Comparison of ENCODE assay signal across 24 cellular contexts in genomic region chr4:184312126-184312525, GRCh38.
DNase-seq lines count a peak whose midpoint lies in the region; ATAC-seq and TF ChIP-seq lines count a peak whose summit lies in the region.
"Had no signal": no experiment of that assay in that cellular context is flagged by ENCODE, and none has a peak within 500 bp of the region (broad histone marks: within the 10 kb centered on the region; RNA-seq: fewer than 3 reads in every experiment).

No MANE protein-coding gene starts in this region.

- no peak for DNase-seq in natural killer cell treated with Interleukin-12 subunit alpha and Interleukin-12 subunit beta and Interleukin-15 and Interleukin-18, amount 100 ng/mL, for 72 hours (ENCODE audit: low spot score)
- DNase-seq in natural killer cell, result no peak
- no peak for DNase-seq in activated naive CD8-positive, alpha-beta T cell treated with anti-CD3 and anti-CD28 coated beads, Interleukin-2, amount 50 U/mL, for 24 hours
- DNase-seq in stimulated activated naive CD8-positive, alpha-beta T cell treated with anti-CD3 and anti-CD28 coated beads, Interleukin-15, amount 100 ng/mL, for 72 hours, result no peak
- DNase-seq in SHP77 treated with DMSO at 0.1 percent for 48 hours (lab: John Stamatoyannopoulos, UW), result no peak
- no peak for DNase-seq in germinal center (ENCODE audit: low spot score)
- DNase-seq: activated CD4-positive, alpha-beta T cell treated with anti-CD3 and anti-CD28 coated beads, Interleukin-2, amount 50 U/mL, for 4 hours; activated CD4-positive, CD25-positive, alpha-beta regulatory T cell; activated effector memory CD4-positive, alpha-beta T cell treated with anti-CD3 and anti-CD28 coated beads, Interleukin-2, amount 50 U/mL, for 16 hours; caudate nucleus; CD8-positive, alpha-beta memory T cell; effector memory CD8-positive, alpha-beta T cell; GM23248; NCI-H446 treated with DMSO at 0.1 percent for 48 hours; NCI-H774; SJCRH30; stimulated activated CD8-positive, alpha-beta memory T cell treated with anti-CD3 and anti-CD28 coated beads, Interleukin-4, amount 100 ng/mL, for 48 hours; SW 1271; transverse colon had no signal

- no peaks in the 10 kb centered on the region for H3K36me3 ChIP-seq in OCI-LY1 (ENCODE audit: insufficient read depth, low read length)
- H3K36me3 ChIP-seq: SJCRH30, transverse colon had no signal

- no peaks in the 10 kb centered on the region for H3K36me3 Mint-ChIP-seq in natural killer cell treated with Interleukin-12 subunit alpha and Interleukin-12 subunit beta and Interleukin-15 and Interleukin-18, amount 100 ng/mL, for 72 hours
- H3K36me3 Mint-ChIP-seq in natural killer cell, result no peaks in the 10 kb centered on the region
- H3K36me3 Mint-ChIP-seq in activated naive CD8-positive, alpha-beta T cell treated with anti-CD3 and anti-CD28 coated beads, Interleukin-2, amount 50 U/mL, for 24 hours (ENCODE audit: low read depth), result no peaks in the 10 kb centered on the region
- H3K36me3 Mint-ChIP-seq: CD8-positive, alpha-beta memory T cell; memory B cell had no signal

- peak overlapping the region; percentile 93 to 98 for H3K27ac Mint-ChIP-seq in natural killer cell treated with Interleukin-12 subunit alpha and Interleukin-12 subunit beta and Interleukin-15 and Interleukin-18, amount 100 ng/mL, for 72 hours
- no peak overlapping the region for H3K27ac Mint-ChIP-seq in natural killer cell
- peak overlapping the region; percentile 96 for H3K27ac Mint-ChIP-seq in activated naive CD8-positive, alpha-beta T cell treated with anti-CD3 and anti-CD28 coated beads, Interleukin-2, amount 50 U/mL, for 24 hours
- H3K27ac Mint-ChIP-seq in stimulated activated naive CD8-positive, alpha-beta T cell treated with anti-CD3 and anti-CD28 coated beads, Interleukin-15, amount 100 ng/mL, for 72 hours, result peak overlapping the region; percentile 44 to 99
- H3K27ac Mint-ChIP-seq: memory B cell, progenitor cell of endocrine pancreas had no signal

- H3F3A ChIP-seq in OCI-LY1 (ENCODE audit: insufficient read depth, low read length), result no peaks in the 10 kb centered on the region

- H3K27ac ChIP-seq in OCI-LY1 (ENCODE audit: low read depth, low read length, poor library complexity, severe bottlenecking), result peak overlapping the region; percentile 37
- H3K27ac ChIP-seq: GM23248, SJCRH30 had no signal

- H3K4me2 ChIP-seq in OCI-LY1 (ENCODE audit: low read length), result no peak overlapping the region

- intact Hi-C loops in natural killer cell (cut with micrococcal nuclease), result no loop called here

- no peaks in the 10 kb centered on the region for H4K20me1 ChIP-seq in OCI-LY1 (ENCODE audit: insufficient read depth, low read length)

- no peak overlapping the region for H3K9ac ChIP-seq in OCI-LY1 (ENCODE audit: low read length)
- H3K9ac ChIP-seq: GM23248 had no signal

- peaks cover 68 to 72% of the 10 kb centered on the region in 2 donors for H3K4me1 Mint-ChIP-seq in natural killer cell treated with Interleukin-12 subunit alpha and Interleukin-12 subunit beta and Interleukin-15 and Interleukin-18, amount 100 ng/mL, for 72 hours (ENCODE audit: low read depth in 2 of 2)
- H3K4me1 Mint-ChIP-seq in natural killer cell, result peaks cover 23 to 25% of the 10 kb centered on the region in 2 donors
- H3K4me1 Mint-ChIP-seq in activated naive CD8-positive, alpha-beta T cell treated with anti-CD3 and anti-CD28 coated beads, Interleukin-2, amount 50 U/mL, for 24 hours, result peaks cover 79% of the 10 kb centered on the region
- H3K4me1 Mint-ChIP-seq in stimulated activated naive CD8-positive, alpha-beta T cell treated with anti-CD3 and anti-CD28 coated beads, Interleukin-15, amount 100 ng/mL, for 72 hours, result peaks cover 90% of the 10 kb centered on the region

- no peaks in the 10 kb centered on the region for H3K9me3 Mint-ChIP-seq in natural killer cell treated with Interleukin-12 subunit alpha and Interleukin-12 subunit beta and Interleukin-15 and Interleukin-18, amount 100 ng/mL, for 72 hours
- no peaks in the 10 kb centered on the region for H3K9me3 Mint-ChIP-seq in natural killer cell
- H3K9me3 Mint-ChIP-seq in activated naive CD8-positive, alpha-beta T cell treated with anti-CD3 and anti-CD28 coated beads, Interleukin-2, amount 50 U/mL, for 24 hours, result no peaks in the 10 kb centered on the region
- H3K9me3 Mint-ChIP-seq in stimulated activated naive CD8-positive, alpha-beta T cell treated with anti-CD3 and anti-CD28 coated beads, Interleukin-15, amount 100 ng/mL, for 72 hours, result no peaks in the 10 kb centered on the region
- H3K9me3 Mint-ChIP-seq: CD8-positive, alpha-beta memory T cell; effector memory CD8-positive, alpha-beta T cell; memory B cell had no signal

- H3K9me2 ChIP-seq in OCI-LY1 (ENCODE audit: low read depth, low read length), result no peaks in the 10 kb centered on the region

- H3K4me3 ChIP-seq in OCI-LY1 (ENCODE audit: low read depth, low read length, poor library complexity, severe bottlenecking), result no peak overlapping the region
- H3K4me3 ChIP-seq: GM23248, SJCRH30, transverse colon had no signal

- peak overlapping the region; percentile 86 for H3K4me3 Mint-ChIP-seq in natural killer cell treated with Interleukin-12 subunit alpha and Interleukin-12 subunit beta and Interleukin-15 and Interleukin-18, amount 100 ng/mL, for 72 hours
- no peak overlapping the region for H3K4me3 Mint-ChIP-seq in natural killer cell
- H3K4me3 Mint-ChIP-seq in activated naive CD8-positive, alpha-beta T cell treated with anti-CD3 and anti-CD28 coated beads, Interleukin-2, amount 50 U/mL, for 24 hours, result no peak overlapping the region
- H3K4me3 Mint-ChIP-seq in stimulated activated naive CD8-positive, alpha-beta T cell treated with anti-CD3 and anti-CD28 coated beads, Interleukin-15, amount 100 ng/mL, for 72 hours, result peak overlapping the region; percentile 90 to 91
- H3K4me3 Mint-ChIP-seq: CD8-positive, alpha-beta memory T cell; effector memory CD8-positive, alpha-beta T cell; memory B cell had no signal

- no peaks in the 10 kb centered on the region for H3K9me3 ChIP-seq in OCI-LY1 (ENCODE audit: low read length)
- H3K9me3 ChIP-seq: SJCRH30, transverse colon had no signal

- TF ChIP-seq CTCF in natural killer cell (IDR thresholded peaks at IDR 0.05) (no peak), OCI-LY1 (IDR thresholded peaks at IDR 0.05; ENCODE audit: low read length) (no peak)

- H3K27me3 Mint-ChIP-seq in natural killer cell treated with Interleukin-12 subunit alpha and Interleukin-12 subunit beta and Interleukin-15 and Interleukin-18, amount 100 ng/mL, for 72 hours, result no peaks in the 10 kb centered on the region
- no peaks in the 10 kb centered on the region for H3K27me3 Mint-ChIP-seq in natural killer cell (ENCODE audit: low read depth in 2 of 2)
- no peaks in the 10 kb centered on the region for H3K27me3 Mint-ChIP-seq in activated naive CD8-positive, alpha-beta T cell treated with anti-CD3 and anti-CD28 coated beads, Interleukin-2, amount 50 U/mL, for 24 hours
- no peaks in the 10 kb centered on the region for H3K27me3 Mint-ChIP-seq in stimulated activated naive CD8-positive, alpha-beta T cell treated with anti-CD3 and anti-CD28 coated beads, Interleukin-15, amount 100 ng/mL, for 72 hours
- H3K27me3 Mint-ChIP-seq: CD8-positive, alpha-beta memory T cell; effector memory CD8-positive, alpha-beta T cell; memory B cell had no signal

- no peaks in the 10 kb centered on the region for H3K27me3 ChIP-seq in OCI-LY1 (ENCODE audit: insufficient read depth, low read length)
- H3K27me3 ChIP-seq: SJCRH30, transverse colon had no signal

- ATAC-seq in natural killer cell treated with Interleukin-12 subunit alpha and Interleukin-12 subunit beta and Interleukin-15 and Interleukin-18, amount 100 ng/mL, for 72 hours, result no peak
- no peak for ATAC-seq in natural killer cell
- no peak for ATAC-seq in activated naive CD8-positive, alpha-beta T cell treated with anti-CD3 and anti-CD28 coated beads, Interleukin-2, amount 50 U/mL, for 24 hours
- ATAC-seq in stimulated activated naive CD8-positive, alpha-beta T cell treated with anti-CD3 and anti-CD28 coated beads, Interleukin-15, amount 100 ng/mL, for 72 hours, result no peak
- no peak for ATAC-seq in GM19452 (IDR thresholded peaks at IDR 0.05; ENCODE audit: unreplicated experiment)
- ATAC-seq: effector memory CD8-positive, alpha-beta T cell; sciatic nerve had no signal

- no peaks in the 10 kb centered on the region for H3K79me2 ChIP-seq in OCI-LY1 (ENCODE audit: insufficient read depth, low read length)

- H2AFZ ChIP-seq in OCI-LY1 (ENCODE audit: low read length), result no peak overlapping the region
- H2AFZ ChIP-seq: GM23248 had no signal

- H3K4me1 ChIP-seq in OCI-LY1 (ENCODE audit: insufficient read depth, low read length, severe bottlenecking), result peaks cover 65% of the 10 kb centered on the region
- H3K4me1 ChIP-seq: SJCRH30 had no signal

Comparison
In these comparisons a context has a peak if more than half of its experiments do, and no peak if none do; other contexts are left out.
1. H3K27ac Mint-ChIP-seq: peak in natural killer cell treated with Interleukin-12 subunit alpha and Interleukin-12 subunit beta and Interleukin-15 and Interleukin-18, amount 100 ng/mL, for 72 hours (2 of 2), activated naive CD8-positive, alpha-beta T cell treated with anti-CD3 and anti-CD28 coated beads, Interleukin-2, amount 50 U/mL, for 24 hours (single experiment) and stimulated activated naive CD8-positive, alpha-beta T cell treated with anti-CD3 and anti-CD28 coated beads, Interleukin-15, amount 100 ng/mL, for 72 hours (2 of 2); none in natural killer cell (0 of 2).
2. H3K4me3 Mint-ChIP-seq: peak in natural killer cell treated with Interleukin-12 subunit alpha and Interleukin-12 subunit beta and Interleukin-15 and Interleukin-18, amount 100 ng/mL, for 72 hours (single experiment) and stimulated activated naive CD8-positive, alpha-beta T cell treated with anti-CD3 and anti-CD28 coated beads, Interleukin-15, amount 100 ng/mL, for 72 hours (2 of 2); none in natural killer cell (single experiment) and activated naive CD8-positive, alpha-beta T cell treated with anti-CD3 and anti-CD28 coated beads, Interleukin-2, amount 50 U/mL, for 24 hours (single experiment).